Comparison of ENCODE assay signal across 1 cellular context in genomic region chr11:111021131-111021530, GRCh38.
TF ChIP-seq lines count a peak whose summit lies in the region.

No MANE protein-coding gene starts in this region.

TF ChIP-seq in neural cell, 6 proteins besides CTCF, POLR2A, EP300 and RAD21 (continued from another document):
- TF ChIP-seq REST (IDR thresholded peaks at IDR 0.05; ENCODE audit: borderline replicate concordance) (no peak), MXI1 (conservative IDR thresholded peaks at IDR 0.05; ENCODE audit: poor library complexity, severe bottlenecking) (no peak), EZH2 (IDR thresholded peaks at IDR 0.05; ENCODE audit: borderline replicate concordance, insufficient read depth, low read length, poor library complexity, severe bottlenecking) (no peak)
